8 cellular contexts compared by ENCODE assay signal in the genomic region with DNA sequence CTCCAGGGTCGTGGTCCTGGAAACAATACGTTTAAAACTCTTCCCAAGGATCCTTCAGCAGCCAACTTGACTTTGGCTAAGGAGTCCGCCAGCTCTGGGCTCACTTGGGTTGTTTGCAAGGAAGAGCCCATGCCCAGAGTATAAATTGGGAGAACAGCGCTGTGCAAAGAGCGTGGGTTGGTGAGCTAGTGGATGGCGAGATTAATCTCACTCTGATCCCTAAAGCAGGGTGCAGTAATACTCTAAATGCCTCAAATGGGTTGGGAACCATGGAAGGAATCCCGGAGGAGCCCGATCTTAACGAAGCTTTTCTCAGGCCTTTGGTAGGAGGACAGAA. TPM values are rescaled to one million over a fixed set of nuclear protein-coding genes. Genes with fewer than 3 reads are reported as not detected.
DNase-seq lines count a peak whose midpoint lies in the region; ATAC-seq, FAIRE-seq and TF ChIP-seq lines count a peak whose summit lies in the region.

No MANE protein-coding gene starts in this region.

- TF ChIP-seq EP300 in A549 (IDR thresholded peaks at IDR 0.05), result no peak

- ATAC-seq in A549, result peak in 1 of 2 experiments; percentile 37; a peak in 3 of 6 replicates

- POLR2A ChIA-PET in A549 (lab: Yijun Ruan, JAX), result interaction anchor here (0.8 to 2.5 kb wide), 14 partner anchors 9 to 755 kb away, joined by 3 to 22 read pairs (median 3); a partner anchor contains a TSS

- TF ChIP-seq POLR2A in A549 (IDR thresholded peaks at IDR 0.05; ENCODE audit: low read length), result no peak

- no peak for TF ChIP-seq CTCF in A549 (IDR thresholded peaks at IDR 0.05)

- H3K4me2 ChIP-seq in A549, result peak overlapping the region; percentile 97

- CTCF ChIA-PET in A549 (lab: Yijun Ruan, JAX), result interaction anchor here (0.5 to 5.5 kb wide), 8 partner anchors 12 to 1131 kb away, joined by 3 to 30 read pairs (median 3); no protein-coding TSS in a partner anchor

- no peak for FAIRE-seq in A549 (lab: Jason Lieb, UNC)

- no peak for TF ChIP-seq RAD21 in A549 (conservative IDR thresholded peaks at IDR 0.05 in 1 of 2, IDR thresholded peaks at IDR 0.05 in 1 of 2)

- peaks cover 2% of the 10 kb centered on the region for H3K36me3 Mint-ChIP-seq in IgD-negative memory B cell

- peak overlapping the region; percentile 67 to 90 for H3K27ac ChIP-seq in A549
- peak overlapping the region; percentile 92 for H3K27ac ChIP-seq in cingulate gyrus (ENCODE audit: low read depth, low read length)

- H3K4me1 ChIP-seq in A549, result peaks cover 9% of the 10 kb centered on the region; the same call in 2 of the 3 replicates
- peaks cover 23% of the 10 kb centered on the region for H3K4me1 ChIP-seq in mononuclear cell (ENCODE audit: insufficient read depth, low read length)

- H3K9me3 Mint-ChIP-seq in IgD-negative memory B cell, result peaks cover 0 to 4% (median 0%) of the 10 kb centered on the region in 3 donors

- H3K4me3 Mint-ChIP-seq in IgD-negative memory B cell, result peak overlapping the region; percentile 90 to 99 (median 96)

- H3K27me3 Mint-ChIP-seq in IgD-negative memory B cell, result no peaks in the 10 kb centered on the region

- WGBS in A549 (ENCODE audit: missing lambda C conversion rate), result 82% methylated on average over 9 of the region's 9 CpGs

- H3K4me1 Mint-ChIP-seq in IgD-negative memory B cell, result peaks cover 22 to 40% (median 30%) of the 10 kb centered on the region in 3 donors

- H3K4me3 ChIP-seq in A549 (peak overlapping the region; percentile 83), mononuclear cell (ENCODE audit: low read length) (peak overlapping the region; percentile 85)

- peak overlapping the region; percentile 89 to 97 (median 96) for H3K27ac Mint-ChIP-seq in IgD-negative memory B cell

- H3K9me3 ChIP-seq in A549, result 0 out of 3 replicates have a peak, but pooled peaks cover 3% of the 10 kb centered on the region
- H3K9me3 ChIP-seq in mononuclear cell (ENCODE audit: low read depth, low read length), result no peaks in the 10 kb centered on the region

- no peak for DNase-seq in A549 (ENCODE audit: low read depth in 1 of 2, low spot score in 1 of 2)
- no peak for DNase-seq in cortex of kidney (lab: John Stamatoyannopoulos, UW)
- no peak for DNase-seq in DMS79 (lab: John Stamatoyannopoulos, UW)
- DNase-seq in SW 1271 (lab: John Stamatoyannopoulos, UW), result no peak
- DNase-seq in 8988T, result no peak

- no peaks in the 10 kb centered on the region for H3K27me3 ChIP-seq in mononuclear cell (ENCODE audit: insufficient read depth, low read length)

TF ChIP-seq in A549, 52 proteins besides CTCF, POLR2A, EP300 and RAD21:
- TF ChIP-seq RARB (CRISPR knock-in tag; IDR thresholded peaks at IDR 0.05) (no peak), FOSB (CRISPR knock-in tag; IDR thresholded peaks at IDR 0.05) (no peak), EHF (CRISPR knock-in tag; IDR thresholded peaks at IDR 0.05) (no peak), GATA3 (IDR thresholded peaks at IDR 0.05; ENCODE audit: borderline replicate concordance) (no peak), NPAS2 (CRISPR knock-in tag; IDR thresholded peaks at IDR 0.05; ENCODE audit: borderline replicate concordance) (no peak), HOXB13 (CRISPR knock-in tag; IDR thresholded peaks at IDR 0.05; ENCODE audit: low read depth) (no peak), FOXS1 (CRISPR knock-in tag; IDR thresholded peaks at IDR 0.05) (no peak)
- TF ChIP-seq, protein P1, sequence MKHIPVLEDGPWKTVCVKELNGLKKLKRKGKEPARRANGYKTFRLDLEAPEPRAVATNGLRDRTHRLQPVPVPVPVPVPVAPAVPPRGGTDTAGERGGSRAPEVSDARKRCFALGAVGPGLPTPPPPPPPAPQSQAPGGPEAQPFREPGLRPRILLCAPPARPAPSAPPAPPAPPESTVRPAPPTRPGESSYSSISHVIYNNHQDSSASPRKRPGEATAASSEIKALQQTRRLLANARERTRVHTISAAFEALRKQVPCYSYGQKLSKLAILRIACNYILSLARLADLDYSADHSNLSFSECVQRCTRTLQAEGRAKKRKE (CRISPR knock-in tag; IDR thresholded peaks at IDR 0.05; ENCODE audit: low read depth), result no peak
- TF ChIP-seq, protein P2, sequence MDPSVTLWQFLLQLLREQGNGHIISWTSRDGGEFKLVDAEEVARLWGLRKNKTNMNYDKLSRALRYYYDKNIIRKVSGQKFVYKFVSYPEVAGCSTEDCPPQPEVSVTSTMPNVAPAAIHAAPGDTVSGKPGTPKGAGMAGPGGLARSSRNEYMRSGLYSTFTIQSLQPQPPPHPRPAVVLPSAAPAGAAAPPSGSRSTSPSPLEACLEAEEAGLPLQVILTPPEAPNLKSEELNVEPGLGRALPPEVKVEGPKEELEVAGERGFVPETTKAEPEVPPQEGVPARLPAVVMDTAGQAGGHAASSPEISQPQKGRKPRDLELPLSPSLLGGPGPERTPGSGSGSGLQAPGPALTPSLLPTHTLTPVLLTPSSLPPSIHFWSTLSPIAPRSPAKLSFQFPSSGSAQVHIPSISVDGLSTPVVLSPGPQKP (IDR thresholded peaks at IDR 0.05; ENCODE audit: low read depth, low read length), result no peak
TF ChIP-seq in A549: peak in this region for 0.

RNA-seq across cellular contexts. Expression of a gene that starts 0.5 kb away (rescaled TPM):
- polyA plus RNA-seq in A549 (2011; rRNA removed), result 37.5 and 52.3 TPM in 2 replicates
- 15.6 and 20.4 TPM in 2 replicates for polyA plus RNA-seq in A549 (2012; cell fraction: cytosol; rRNA removed)
- polyA plus RNA-seq in A549 (2012; cell fraction: nucleus; rRNA removed), result 3.8 and 7.3 TPM in 2 replicates
- 53.3 to 56.0 TPM (median 53.8 TPM) in 3 replicates for polyA plus RNA-seq in A549 (2017; fragmentation: RNase III; extraction: RNeasy Plus Mini Kit Qiagen cat#74134 plus additional on column Dnase treatment)
- 12.5 and 19.8 TPM in 2 replicates for polyA minus RNA-seq in A549 (2011; rRNA and poly(A)+ RNA removed)
- 37.9 TPM for polyA plus RNA-seq in IgD-negative memory B cell
- 5.9 TPM for total RNA-seq in mononuclear cell
